ENCODE assay signal across 23 cellular contexts in the genomic region with DNA sequence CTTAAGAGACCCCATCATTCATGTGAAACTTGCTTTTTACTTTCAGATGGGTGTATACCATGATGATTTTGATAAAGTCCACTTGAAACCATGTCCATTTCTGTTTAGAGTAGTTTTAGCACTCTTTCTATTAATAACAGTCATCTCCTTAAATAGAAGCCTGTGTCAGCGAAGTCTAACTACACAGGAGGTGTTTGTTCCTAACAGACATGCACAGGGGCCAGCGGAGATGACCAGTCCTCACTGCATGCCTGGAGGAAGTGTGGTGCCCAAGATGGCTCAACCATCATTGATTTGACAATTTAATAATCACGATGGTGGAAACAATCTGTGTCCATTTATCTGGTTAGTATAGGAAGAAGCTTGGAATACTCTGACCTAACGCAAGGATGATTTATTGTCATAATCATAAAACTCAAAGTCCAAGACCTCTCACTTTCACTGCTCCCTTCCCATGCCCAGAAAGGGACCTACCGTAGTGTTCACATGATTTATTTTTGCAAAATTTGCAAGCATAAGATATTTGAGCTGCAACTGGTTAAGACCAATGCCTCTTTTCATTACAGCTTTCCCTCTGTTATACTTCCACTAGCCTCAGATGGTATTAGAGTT. TPM values are rescaled to one million over a fixed set of nuclear protein-coding genes. Genes with fewer than 3 reads are reported as not detected.
"Had no signal": no experiment of that assay in that cellular context is flagged by ENCODE, and none has a peak within 500 bp of the region (broad histone marks: within the 10 kb centered on the region; RNA-seq: fewer than 3 reads in every experiment).

No MANE protein-coding gene starts in this region.

- H3K4me3 Mint-ChIP-seq: IgD-negative memory B cell had no signal

- H3K9me3 Mint-ChIP-seq: IgD-negative memory B cell had no signal

- ATAC-seq: K562, SK-N-SH treated with all-trans-retinoic acid at 6 μM for 48 hours had no signal

- H3K4me3 ChIP-seq: K562, SJCRH30 had no signal

- H3K27ac ChIP-seq: HL-60, KMS-11, SJCRH30 had no signal

- H3K36me3 Mint-ChIP-seq: IgD-negative memory B cell had no signal

- H3K27me3 Mint-ChIP-seq: IgD-negative memory B cell had no signal

- H3K27me3 ChIP-seq: SJCRH30 had no signal

- H3K27ac Mint-ChIP-seq: IgD-negative memory B cell had no signal

- DNase-seq: Kasumi-1, MM.1S, NCI-H1092 treated with DMSO at 0.1 percent for 48 hours, NCI-H1436, NCI-H187, NCI-H2029, NCI-H2081 treated with DMSO at 0.1 percent for 48 hours, NCI-H2171, NCI-H226, NCI-H446, NCI-H510A, NCI-H524 treated with DMSO at 0.1 percent for 48 hours, NCI-H69, NCI-H774, RPMI8226, SHP77 treated with DMSO at 0.1 percent for 48 hours, SJCRH30 had no signal

- H3K36me3 ChIP-seq: SJCRH30 had no signal

- H3K4me1 ChIP-seq: SJCRH30 had no signal

- H3K9me3 ChIP-seq: SJCRH30 had no signal

RNA-seq across cellular contexts. Expression of gene CLIC5, which starts 31.0 kb away (rescaled TPM):
- total RNA-seq: M059J had no signal
